In the genomic region with DNA sequence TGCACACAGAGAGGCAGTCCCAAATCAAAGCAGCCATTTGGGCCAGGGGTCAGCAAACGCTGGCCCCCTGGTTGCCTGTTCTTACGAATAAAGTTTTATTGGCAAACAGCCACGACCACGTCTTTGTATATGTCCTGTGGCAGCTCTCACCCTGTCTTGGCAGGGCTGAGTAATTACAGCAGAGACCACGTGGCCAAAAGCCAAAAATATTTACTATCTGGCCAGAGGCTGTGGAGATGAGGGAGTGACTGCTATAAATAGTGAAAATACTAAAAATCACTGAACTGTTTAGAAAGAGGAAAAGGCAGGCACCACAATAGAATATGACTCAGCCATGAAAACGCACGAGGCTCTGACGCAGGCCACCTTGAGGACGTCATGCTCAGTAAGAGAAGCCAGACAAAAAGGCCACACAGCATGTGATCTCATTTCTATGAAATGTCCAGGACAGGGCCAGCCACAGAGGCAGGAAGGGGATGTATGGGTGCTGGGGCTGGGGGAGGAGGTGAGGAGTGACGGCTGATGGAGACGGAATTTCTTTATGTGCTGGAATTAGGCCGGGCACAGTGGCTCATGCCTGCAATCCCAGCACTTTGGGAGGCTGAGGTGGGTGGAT, we compare ENCODE assay signal across 1 cellular context.
A peak's percentile ranks its signal among the peaks of the same experiment; 100 is the strongest.
TF ChIP-seq lines count a peak whose summit lies in the region.

No MANE protein-coding gene starts in this region.

TF ChIP-seq in K562, 482 proteins besides CTCF, POLR2A, EP300 and RAD21 (continued from another document and continues in another):
- TF ChIP-seq, protein P1, sequence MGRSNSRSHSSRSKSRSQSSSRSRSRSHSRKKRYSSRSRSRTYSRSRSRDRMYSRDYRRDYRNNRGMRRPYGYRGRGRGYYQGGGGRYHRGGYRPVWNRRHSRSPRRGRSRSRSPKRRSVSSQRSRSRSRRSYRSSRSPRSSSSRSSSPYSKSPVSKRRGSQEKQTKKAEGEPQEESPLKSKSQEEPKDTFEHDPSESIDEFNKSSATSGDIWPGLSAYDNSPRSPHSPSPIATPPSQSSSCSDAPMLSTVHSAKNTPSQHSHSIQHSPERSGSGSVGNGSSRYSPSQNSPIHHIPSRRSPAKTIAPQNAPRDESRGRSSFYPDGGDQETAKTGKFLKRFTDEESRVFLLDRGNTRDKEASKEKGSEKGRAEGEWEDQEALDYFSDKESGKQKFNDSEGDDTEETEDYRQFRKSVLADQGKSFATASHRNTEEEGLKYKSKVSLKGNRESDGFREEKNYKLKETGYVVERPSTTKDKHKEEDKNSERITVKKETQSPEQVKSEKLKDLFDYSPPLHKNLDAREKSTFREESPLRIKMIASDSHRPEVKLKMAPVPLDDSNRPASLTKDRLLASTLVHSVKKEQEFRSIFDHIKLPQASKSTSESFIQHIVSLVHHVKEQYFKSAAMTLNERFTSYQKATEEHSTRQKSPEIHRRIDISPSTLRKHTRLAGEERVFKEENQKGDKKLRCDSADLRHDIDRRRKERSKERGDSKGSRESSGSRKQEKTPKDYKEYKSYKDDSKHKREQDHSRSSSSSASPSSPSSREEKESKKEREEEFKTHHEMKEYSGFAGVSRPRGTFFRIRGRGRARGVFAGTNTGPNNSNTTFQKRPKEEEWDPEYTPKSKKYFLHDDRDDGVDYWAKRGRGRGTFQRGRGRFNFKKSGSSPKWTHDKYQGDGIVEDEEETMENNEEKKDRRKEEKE (IDR thresholded peaks at IDR 0.05; ENCODE audit: borderline replicate concordance in 1 of 2, control insufficient read depth in 1 of 2, low read depth in 2 of 2, low read length in 1 of 2) = no peak
- TF ChIP-seq MEF2A (IDR thresholded peaks at IDR 0.05; ENCODE audit: control insufficient read depth, low read depth, low read length) (peak; percentile 81), MTA2 (IDR thresholded peaks at IDR 0.05; ENCODE audit: low read depth) (no peak), TAL1 (IDR thresholded peaks at IDR 0.05) (no peak), NR2C2 (CRISPR knock-in tag; IDR thresholded peaks at IDR 0.05) (no peak), NR2C2 (tag; IDR thresholded peaks at IDR 0.05) (peak; percentile 67; the same call in 1 of the 2 replicates), MEF2D (tag; conservative IDR thresholded peaks at IDR 0.05; ENCODE audit: low read depth) (peak; percentile 99), GATAD2A (IDR thresholded peaks at IDR 0.05) (no peak)
- TF ChIP-seq, protein P2, sequence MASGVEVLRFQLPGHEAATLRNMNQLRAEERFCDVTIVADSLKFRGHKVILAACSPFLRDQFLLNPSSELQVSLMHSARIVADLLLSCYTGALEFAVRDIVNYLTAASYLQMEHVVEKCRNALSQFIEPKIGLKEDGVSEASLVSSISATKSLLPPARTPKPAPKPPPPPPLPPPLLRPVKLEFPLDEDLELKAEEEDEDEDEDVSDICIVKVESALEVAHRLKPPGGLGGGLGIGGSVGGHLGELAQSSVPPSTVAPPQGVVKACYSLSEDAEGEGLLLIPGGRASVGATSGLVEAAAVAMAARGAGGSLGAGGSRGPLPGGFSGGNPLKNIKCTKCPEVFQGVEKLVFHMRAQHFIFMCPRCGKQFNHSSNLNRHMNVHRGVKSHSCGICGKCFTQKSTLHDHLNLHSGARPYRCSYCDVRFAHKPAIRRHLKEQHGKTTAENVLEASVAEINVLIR (CRISPR knock-in tag; IDR thresholded peaks at IDR 0.05) = peak; percentile 72
- TF ChIP-seq, protein P3, sequence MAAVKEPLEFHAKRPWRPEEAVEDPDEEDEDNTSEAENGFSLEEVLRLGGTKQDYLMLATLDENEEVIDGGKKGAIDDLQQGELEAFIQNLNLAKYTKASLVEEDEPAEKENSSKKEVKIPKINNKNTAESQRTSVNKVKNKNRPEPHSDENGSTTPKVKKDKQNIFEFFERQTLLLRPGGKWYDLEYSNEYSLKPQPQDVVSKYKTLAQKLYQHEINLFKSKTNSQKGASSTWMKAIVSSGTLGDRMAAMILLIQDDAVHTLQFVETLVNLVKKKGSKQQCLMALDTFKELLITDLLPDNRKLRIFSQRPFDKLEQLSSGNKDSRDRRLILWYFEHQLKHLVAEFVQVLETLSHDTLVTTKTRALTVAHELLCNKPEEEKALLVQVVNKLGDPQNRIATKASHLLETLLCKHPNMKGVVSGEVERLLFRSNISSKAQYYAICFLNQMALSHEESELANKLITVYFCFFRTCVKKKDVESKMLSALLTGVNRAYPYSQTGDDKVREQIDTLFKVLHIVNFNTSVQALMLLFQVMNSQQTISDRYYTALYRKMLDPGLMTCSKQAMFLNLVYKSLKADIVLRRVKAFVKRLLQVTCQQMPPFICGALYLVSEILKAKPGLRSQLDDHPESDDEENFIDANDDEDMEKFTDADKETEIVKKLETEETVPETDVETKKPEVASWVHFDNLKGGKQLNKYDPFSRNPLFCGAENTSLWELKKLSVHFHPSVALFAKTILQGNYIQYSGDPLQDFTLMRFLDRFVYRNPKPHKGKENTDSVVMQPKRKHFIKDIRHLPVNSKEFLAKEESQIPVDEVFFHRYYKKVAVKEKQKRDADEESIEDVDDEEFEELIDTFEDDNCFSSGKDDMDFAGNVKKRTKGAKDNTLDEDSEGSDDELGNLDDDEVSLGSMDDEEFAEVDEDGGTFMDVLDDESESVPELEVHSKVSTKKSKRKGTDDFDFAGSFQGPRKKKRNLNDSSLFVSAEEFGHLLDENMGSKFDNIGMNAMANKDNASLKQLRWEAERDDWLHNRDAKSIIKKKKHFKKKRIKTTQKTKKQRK (IDR thresholded peaks at IDR 0.05; ENCODE audit: borderline replicate concordance, low read depth, low read length) = no peak
- TF ChIP-seq, protein P4, sequence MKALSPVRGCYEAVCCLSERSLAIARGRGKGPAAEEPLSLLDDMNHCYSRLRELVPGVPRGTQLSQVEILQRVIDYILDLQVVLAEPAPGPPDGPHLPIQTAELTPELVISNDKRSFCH (CRISPR knock-in tag; IDR thresholded peaks at IDR 0.05) = no peak
- TF ChIP-seq, protein P4 (tag; IDR thresholded peaks at IDR 0.05) = no peak
- TF ChIP-seq, protein P5, sequence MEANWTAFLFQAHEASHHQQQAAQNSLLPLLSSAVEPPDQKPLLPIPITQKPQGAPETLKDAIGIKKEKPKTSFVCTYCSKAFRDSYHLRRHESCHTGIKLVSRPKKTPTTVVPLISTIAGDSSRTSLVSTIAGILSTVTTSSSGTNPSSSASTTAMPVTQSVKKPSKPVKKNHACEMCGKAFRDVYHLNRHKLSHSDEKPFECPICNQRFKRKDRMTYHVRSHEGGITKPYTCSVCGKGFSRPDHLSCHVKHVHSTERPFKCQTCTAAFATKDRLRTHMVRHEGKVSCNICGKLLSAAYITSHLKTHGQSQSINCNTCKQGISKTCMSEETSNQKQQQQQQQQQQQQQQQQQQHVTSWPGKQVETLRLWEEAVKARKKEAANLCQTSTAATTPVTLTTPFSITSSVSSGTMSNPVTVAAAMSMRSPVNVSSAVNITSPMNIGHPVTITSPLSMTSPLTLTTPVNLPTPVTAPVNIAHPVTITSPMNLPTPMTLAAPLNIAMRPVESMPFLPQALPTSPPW (CRISPR knock-in tag; IDR thresholded peaks at IDR 0.05) = peak; percentile 55
- TF ChIP-seq, protein P6, sequence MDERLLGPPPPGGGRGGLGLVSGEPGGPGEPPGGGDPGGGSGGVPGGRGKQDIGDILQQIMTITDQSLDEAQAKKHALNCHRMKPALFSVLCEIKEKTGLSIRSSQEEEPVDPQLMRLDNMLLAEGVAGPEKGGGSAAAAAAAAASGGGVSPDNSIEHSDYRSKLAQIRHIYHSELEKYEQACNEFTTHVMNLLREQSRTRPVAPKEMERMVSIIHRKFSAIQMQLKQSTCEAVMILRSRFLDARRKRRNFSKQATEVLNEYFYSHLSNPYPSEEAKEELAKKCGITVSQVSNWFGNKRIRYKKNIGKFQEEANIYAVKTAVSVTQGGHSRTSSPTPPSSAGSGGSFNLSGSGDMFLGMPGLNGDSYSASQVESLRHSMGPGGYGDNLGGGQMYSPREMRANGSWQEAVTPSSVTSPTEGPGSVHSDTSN (CRISPR knock-in tag; IDR thresholded peaks at IDR 0.05; ENCODE audit: low read depth) = no peak
- TF ChIP-seq, protein P6 (tag; conservative IDR thresholded peaks at IDR 0.05; ENCODE audit: low read depth) = peak; percentile 74
- TF ChIP-seq, protein P7, sequence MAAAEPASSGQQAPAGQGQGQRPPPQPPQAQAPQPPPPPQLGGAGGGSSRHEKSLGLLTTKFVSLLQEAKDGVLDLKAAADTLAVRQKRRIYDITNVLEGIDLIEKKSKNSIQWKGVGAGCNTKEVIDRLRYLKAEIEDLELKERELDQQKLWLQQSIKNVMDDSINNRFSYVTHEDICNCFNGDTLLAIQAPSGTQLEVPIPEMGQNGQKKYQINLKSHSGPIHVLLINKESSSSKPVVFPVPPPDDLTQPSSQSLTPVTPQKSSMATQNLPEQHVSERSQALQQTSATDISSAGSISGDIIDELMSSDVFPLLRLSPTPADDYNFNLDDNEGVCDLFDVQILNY (CRISPR knock-in tag; IDR thresholded peaks at IDR 0.05) = no peak
- TF ChIP-seq, protein P8, sequence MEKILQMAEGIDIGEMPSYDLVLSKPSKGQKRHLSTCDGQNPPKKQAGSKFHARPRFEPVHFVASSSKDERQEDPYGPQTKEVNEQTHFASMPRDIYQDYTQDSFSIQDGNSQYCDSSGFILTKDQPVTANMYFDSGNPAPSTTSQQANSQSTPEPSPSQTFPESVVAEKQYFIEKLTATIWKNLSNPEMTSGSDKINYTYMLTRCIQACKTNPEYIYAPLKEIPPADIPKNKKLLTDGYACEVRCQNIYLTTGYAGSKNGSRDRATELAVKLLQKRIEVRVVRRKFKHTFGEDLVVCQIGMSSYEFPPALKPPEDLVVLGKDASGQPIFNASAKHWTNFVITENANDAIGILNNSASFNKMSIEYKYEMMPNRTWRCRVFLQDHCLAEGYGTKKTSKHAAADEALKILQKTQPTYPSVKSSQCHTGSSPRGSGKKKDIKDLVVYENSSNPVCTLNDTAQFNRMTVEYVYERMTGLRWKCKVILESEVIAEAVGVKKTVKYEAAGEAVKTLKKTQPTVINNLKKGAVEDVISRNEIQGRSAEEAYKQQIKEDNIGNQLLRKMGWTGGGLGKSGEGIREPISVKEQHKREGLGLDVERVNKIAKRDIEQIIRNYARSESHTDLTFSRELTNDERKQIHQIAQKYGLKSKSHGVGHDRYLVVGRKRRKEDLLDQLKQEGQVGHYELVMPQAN (IDR thresholded peaks at IDR 0.05; ENCODE audit: borderline replicate concordance) = 0 out of 2 replicates have a peak, but pooled peaks have one; percentile 13
